24 cellular contexts compared by ENCODE assay signal in the genomic region with DNA sequence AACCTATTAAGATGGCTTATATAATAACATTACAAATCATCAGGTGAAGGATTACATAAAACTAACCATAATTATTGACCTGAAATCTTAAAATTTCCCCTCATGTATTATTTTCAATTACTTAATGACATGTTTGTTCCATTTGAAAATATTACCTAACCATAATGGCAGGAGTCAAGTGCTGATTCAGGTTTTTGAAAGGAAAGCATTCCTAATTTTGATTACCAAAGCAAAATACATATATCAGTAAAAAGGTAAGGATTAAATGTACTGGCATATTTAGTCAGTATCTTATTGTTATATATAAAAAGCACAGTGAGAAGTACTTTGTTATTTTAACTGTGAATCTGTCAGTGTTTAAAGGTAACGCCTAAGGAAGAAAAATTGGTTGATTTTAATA.
"Had no signal": no experiment of that assay in that cellular context is flagged by ENCODE, and none has a peak within 500 bp of the region (broad histone marks: within the 10 kb centered on the region; RNA-seq: fewer than 3 reads in every experiment).

No MANE protein-coding gene starts in this region.

- H3K27ac ChIP-seq: colonic mucosa, epithelial cell of prostate, esophagus squamous epithelium, gastroesophageal sphincter, heart left ventricle, hepatocyte, left lung, lower lobe of right lung had no signal

- H3K4me2 ChIP-seq: hepatocyte had no signal

- DNase-seq: colonic mucosa; cortex of kidney; effector CD8-positive, alpha-beta T cell; effector memory CD8-positive, alpha-beta T cell; endodermal cell; erythroblast; esophagus squamous epithelium; foreskin fibroblast; foreskin melanocyte; heart left ventricle; hypothalamus; immature natural killer cell; left cardiac atrium; left lung; left ventricle myocardium superior; lower lobe of right lung; mesenchymal stem cell; mucosa of descending colon; naive B cell had no signal

- H3K79me2 ChIP-seq: hepatocyte had no signal

- H3K4me3 ChIP-seq: colonic mucosa, esophagus squamous epithelium, gastroesophageal sphincter, heart left ventricle, hepatocyte, left lung, lower lobe of right lung, mucosa of descending colon had no signal

- H3K36me3 ChIP-seq: colonic mucosa, esophagus squamous epithelium, gastroesophageal sphincter, heart left ventricle, left lung, lower lobe of right lung had no signal

- H3K27me3 ChIP-seq: colonic mucosa, esophagus squamous epithelium, gastroesophageal sphincter, heart left ventricle, hepatocyte, left lung had no signal

- ATAC-seq: effector memory CD8-positive, alpha-beta T cell; esophagus mucosa; gastroesophageal sphincter; heart left ventricle; left cardiac atrium; left lung; left ventricle myocardium superior; lower lobe of right lung; mucosa of descending colon had no signal

- H3K9me3 ChIP-seq: colonic mucosa, esophagus squamous epithelium, gastroesophageal sphincter, heart left ventricle, left lung, lower lobe of right lung had no signal

- FAIRE-seq: keratinocyte had no signal

- H2AFZ ChIP-seq: hepatocyte had no signal

- H3K4me1 ChIP-seq: colonic mucosa, gastroesophageal sphincter, heart left ventricle, left lung, lower lobe of right lung had no signal
